9 cellular contexts compared by ENCODE assay signal in the genomic region with DNA sequence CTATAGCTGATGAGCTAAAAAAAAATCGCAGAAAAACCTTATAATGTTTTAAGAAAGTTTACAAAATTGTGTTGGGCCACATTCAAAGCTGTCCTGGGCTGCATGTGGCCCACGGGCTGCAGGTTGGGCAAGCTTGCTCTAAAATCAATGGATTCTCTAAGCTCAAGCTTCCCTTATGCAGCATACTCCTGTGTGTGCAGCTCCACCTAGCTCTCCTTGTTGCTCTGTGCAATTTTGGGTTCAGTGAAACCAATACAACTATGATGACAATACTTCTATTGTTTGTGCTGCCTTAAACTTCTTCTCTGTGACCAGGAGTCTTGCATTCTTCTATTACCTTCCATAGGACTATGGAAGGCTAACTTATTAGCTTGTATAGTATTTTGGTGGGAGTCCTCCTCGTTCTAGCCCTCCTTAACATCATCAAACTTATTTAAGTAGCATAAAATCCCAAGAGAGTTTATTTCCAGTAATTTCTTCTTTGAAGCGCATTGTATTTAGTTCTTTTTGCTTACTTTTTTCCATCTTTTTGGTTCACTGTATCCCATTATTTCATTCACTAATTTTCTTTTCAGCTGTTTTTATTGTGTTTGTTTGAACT.
DNase-seq lines count a peak whose midpoint lies in the region; ATAC-seq and TF ChIP-seq lines count a peak whose summit lies in the region.
"Had no signal": no experiment of that assay in that cellular context is flagged by ENCODE, and none has a peak within 500 bp of the region (broad histone marks: within the 10 kb centered on the region; RNA-seq: fewer than 3 reads in every experiment).

No MANE protein-coding gene starts in this region.

- no peaks in the 10 kb centered on the region for H3K27me3 Mint-ChIP-seq in natural killer cell treated with Interleukin-12 subunit alpha and Interleukin-12 subunit beta and Interleukin-15 and Interleukin-18, amount 100 ng/mL, for 72 hours
- H3K27me3 Mint-ChIP-seq: dendritic cell treated with granulocyte-macrophage colony-stimulating factor and Interleukin-4, amounts not matched to agents 40 ng/mL and 50 ng/mL, for 4 days had no signal

- TF ChIP-seq CTCF in AG04450 (IDR thresholded peaks at IDR 0.05; ENCODE audit: low read depth, low read length) (peak; percentile 76), GM13976 (IDR thresholded peaks at IDR 0.05; ENCODE audit: borderline replicate concordance, control extremely low read depth, extremely low read depth, insufficient read depth, missing control alignments) (peak; percentile 77)

- H3K9me3 Mint-ChIP-seq in natural killer cell treated with Interleukin-12 subunit alpha and Interleukin-12 subunit beta and Interleukin-15 and Interleukin-18, amount 100 ng/mL, for 72 hours: peaks cover 9% of the 10 kb centered on the region
- H3K9me3 Mint-ChIP-seq: dendritic cell treated with granulocyte-macrophage colony-stimulating factor and Interleukin-4, amounts not matched to agents 40 ng/mL and 50 ng/mL, for 4 days had no signal

- H3K27ac Mint-ChIP-seq in natural killer cell treated with Interleukin-12 subunit alpha and Interleukin-12 subunit beta and Interleukin-15 and Interleukin-18, amount 100 ng/mL, for 72 hours: no peak overlapping the region
- H3K27ac Mint-ChIP-seq: dendritic cell treated with granulocyte-macrophage colony-stimulating factor and Interleukin-4, amounts not matched to agents 40 ng/mL and 50 ng/mL, for 4 days had no signal

- POLR2A ChIA-PET in AG04450 (lab: Yijun Ruan, JAX): no interaction called here

- no peaks in the 10 kb centered on the region for H3K4me1 Mint-ChIP-seq in natural killer cell treated with Interleukin-12 subunit alpha and Interleukin-12 subunit beta and Interleukin-15 and Interleukin-18, amount 100 ng/mL, for 72 hours (ENCODE audit: low read depth in 2 of 2)

- in situ Hi-C loops in GM13976 (cut with MboI; ENCODE audit: low sequenced_read_pairs, unreplicated experiment): no loop called here

- H3K4me3 Mint-ChIP-seq in natural killer cell treated with Interleukin-12 subunit alpha and Interleukin-12 subunit beta and Interleukin-15 and Interleukin-18, amount 100 ng/mL, for 72 hours: no peak overlapping the region
- H3K4me3 Mint-ChIP-seq: dendritic cell treated with granulocyte-macrophage colony-stimulating factor and Interleukin-4, amounts not matched to agents 40 ng/mL and 50 ng/mL, for 4 days had no signal

- CTCF ChIA-PET in AG04450 (lab: Charles Lee): interaction anchor here (0.6 to 2.6 kb wide), 22 partner anchors 8 to 739 kb away, joined by 3 to 46 read pairs (median 4); a partner anchor contains a TSS

- H3K27ac ChIP-seq in AG04450 (ENCODE audit: low read depth, low read length): no peak overlapping the region

- no peak for DNase-seq in AG04450 (ENCODE audit: low read depth, low spot score)
- peak; percentile 32 for DNase-seq in GM13976 (ENCODE audit: low spot score)
- peak; percentile 80 for DNase-seq in OCI-M1 (lab: John Stamatoyannopoulos, UW)
- DNase-seq in fibroblast of the conjunctiva (ENCODE audit: low read depth): peak; percentile 22
- no peak for DNase-seq in stimulated activated CD4-positive, alpha-beta T cell treated with anti-CD3 and anti-CD28 coated beads, Interleukin-12 subunit alpha, Interleukin-12 subunit beta, amount 100 ng/mL, for 4 hours
- no peak for DNase-seq in natural killer cell treated with Interleukin-12 subunit alpha and Interleukin-12 subunit beta and Interleukin-15 and Interleukin-18, amount 100 ng/mL, for 72 hours (ENCODE audit: low spot score)

- no peak overlapping the region for H3K4me3 ChIP-seq in AG04450 (ENCODE audit: low read depth, low read length)

- peak; percentile 78 for ATAC-seq in HG03039 (IDR thresholded peaks at IDR 0.05; ENCODE audit: unreplicated experiment)
- no peak for ATAC-seq in natural killer cell treated with Interleukin-12 subunit alpha and Interleukin-12 subunit beta and Interleukin-15 and Interleukin-18, amount 100 ng/mL, for 72 hours
- ATAC-seq in GM18861 (IDR thresholded peaks at IDR 0.05; ENCODE audit: unreplicated experiment): no peak

- no peaks in the 10 kb centered on the region for H3K27me3 ChIP-seq in AG04450 (ENCODE audit: control insufficient read depth, insufficient read depth, low read length)

- H3K36me3 Mint-ChIP-seq in natural killer cell treated with Interleukin-12 subunit alpha and Interleukin-12 subunit beta and Interleukin-15 and Interleukin-18, amount 100 ng/mL, for 72 hours: no peaks in the 10 kb centered on the region

- H3K9me3 ChIP-seq in AG04450 (ENCODE audit: control insufficient read depth, insufficient read depth, low read length): peaks cover 4% of the 10 kb centered on the region; the same call in 1 of the 2 replicates

Comparison
In these comparisons a context has a peak if more than half of its experiments do, and no peak if none do; other contexts are left out.
1. DNase-seq: peak in GM13976 (single experiment), OCI-M1 (single experiment) and fibroblast of the conjunctiva (single experiment); none in AG04450 (single experiment), stimulated activated CD4-positive, alpha-beta T cell treated with anti-CD3 and anti-CD28 coated beads, Interleukin-12 subunit alpha, Interleukin-12 subunit beta, amount 100 ng/mL, for 4 hours (single experiment) and natural killer cell treated with Interleukin-12 subunit alpha and Interleukin-12 subunit beta and Interleukin-15 and Interleukin-18, amount 100 ng/mL, for 72 hours (single experiment).